Comparison of ENCODE assay signal across 1 cellular context in genomic region chr7:88759956-88760515, GRCh38.
TF ChIP-seq lines count a peak whose summit lies in the region.

No MANE protein-coding gene starts in this region.

TF ChIP-seq in HepG2, 621 proteins besides CTCF, POLR2A, EP300 and RAD21:
- TF ChIP-seq EZH2 (conservative IDR thresholded peaks at IDR 0.05; ENCODE audit: low read depth, low read length): 0 out of 2 replicates have a peak, but pooled peaks have one; percentile 39
- TF ChIP-seq CENPT (CRISPR knock-in tag; IDR thresholded peaks at IDR 0.05; ENCODE audit: low read depth): no peak
- TF ChIP-seq BRCA1 (CRISPR knock-in tag; IDR thresholded peaks at IDR 0.05): no peak
